8 cellular contexts compared by ENCODE assay signal in the genomic region with DNA sequence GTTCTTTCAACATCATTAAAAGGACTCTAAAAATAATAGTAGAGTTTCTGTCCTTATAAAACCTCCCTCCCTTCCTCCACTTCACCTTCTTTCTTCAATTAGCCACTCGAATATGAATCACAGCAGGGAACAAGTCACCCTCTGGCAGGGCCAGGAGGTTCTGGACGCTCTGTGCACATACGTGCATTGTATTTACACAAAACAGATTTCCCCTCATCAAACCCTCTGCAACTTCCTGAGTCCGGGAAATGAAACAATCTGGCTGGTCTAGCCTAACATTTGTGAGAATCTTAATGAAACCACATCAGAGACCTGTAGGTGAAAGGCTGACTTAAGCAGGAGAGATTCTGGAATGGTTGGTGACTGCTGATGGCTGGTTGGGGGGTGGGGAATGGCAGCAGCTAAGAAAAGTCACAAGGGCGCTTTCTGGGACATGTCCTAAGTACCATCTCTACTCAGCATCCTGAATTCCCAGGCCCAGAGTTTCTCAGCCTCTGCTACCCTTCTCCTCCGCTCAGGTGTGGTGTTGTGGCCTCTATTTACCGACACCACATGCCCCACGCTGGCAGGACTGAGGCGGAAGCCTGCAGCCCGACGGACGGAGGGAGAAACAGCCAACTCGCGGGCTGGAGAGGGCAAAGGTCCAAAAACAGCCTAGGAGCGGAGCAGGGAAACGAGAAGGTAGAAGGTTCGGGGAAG. TPM values are rescaled to one million over a fixed set of nuclear protein-coding genes. Genes with fewer than 3 reads are reported as not detected.
A peak's percentile ranks its signal among the peaks of the same experiment; 100 is the strongest.
DNase-seq lines count a peak whose midpoint lies in the region; ATAC-seq and TF ChIP-seq lines count a peak whose summit lies in the region.

No MANE protein-coding gene starts in this region.

- H3K27me3 ChIP-seq in BE2C (no peaks in the 10 kb centered on the region), HUES48 (ENCODE audit: control insufficient read depth, insufficient read depth, low read length) (no peaks in the 10 kb centered on the region), skeletal muscle satellite cell (ENCODE audit: control insufficient read depth, insufficient read depth, low read length) (peaks cover 14% of the 10 kb centered on the region)

- TF ChIP-seq CTCF in BE2C (IDR thresholded peaks at IDR 0.05; ENCODE audit: low read depth, low read length), result no peak

- H3K4me3 Mint-ChIP-seq in activated naive CD8-positive, alpha-beta T cell treated with anti-CD3 and anti-CD28 coated beads, Interleukin-2, amount 10 ng/mL, durations not matched to agents 7 days and 5 days, result peak overlapping the region; percentile 86

- peaks cover 13% of the 10 kb centered on the region for H3K4me1 Mint-ChIP-seq in activated naive CD8-positive, alpha-beta T cell treated with anti-CD3 and anti-CD28 coated beads, Interleukin-2, amount 10 ng/mL, durations not matched to agents 7 days and 5 days

- H3K27me3 Mint-ChIP-seq in activated naive CD8-positive, alpha-beta T cell treated with anti-CD3 and anti-CD28 coated beads, Interleukin-2, amount 10 ng/mL, durations not matched to agents 7 days and 5 days, result peaks cover 1% of the 10 kb centered on the region

- H3K9me3 ChIP-seq in BE2C (no peaks in the 10 kb centered on the region), HUES48 (ENCODE audit: control insufficient read depth, insufficient read depth, low read length) (no peaks in the 10 kb centered on the region), iPS-18c (ENCODE audit: control insufficient read depth, insufficient read depth, low read length) (peaks cover 17% of the 10 kb centered on the region), skeletal muscle satellite cell (replicated peaks; ENCODE audit: low read length) (no peaks in the 10 kb centered on the region)

- ATAC-seq in activated naive CD8-positive, alpha-beta T cell treated with anti-CD3 and anti-CD28 coated beads, Interleukin-2, amount 10 ng/mL, durations not matched to agents 7 days and 5 days (ENCODE audit: low read depth), result no peak
- ATAC-seq in GM21526 (IDR thresholded peaks at IDR 0.05; ENCODE audit: low FRiP score, unreplicated experiment) (no peak), HG03045 (IDR thresholded peaks at IDR 0.05; ENCODE audit: unreplicated experiment) (no peak)

- POLR2A ChIA-PET in activated naive CD8-positive, alpha-beta T cell treated with anti-CD3 and anti-CD28 coated beads, Interleukin-2, amount 10 ng/mL, durations not matched to agents 7 days and 5 days (lab: Charles Lee), result no interaction called here

- no peaks in the 10 kb centered on the region for H3K9me3 Mint-ChIP-seq in activated naive CD8-positive, alpha-beta T cell treated with anti-CD3 and anti-CD28 coated beads, Interleukin-2, amount 10 ng/mL, durations not matched to agents 7 days and 5 days

- no peak for DNase-seq in BE2C
- DNase-seq in activated naive CD8-positive, alpha-beta T cell treated with anti-CD3 and anti-CD28 coated beads, Interleukin-2, amount 10 ng/mL, durations not matched to agents 7 days and 5 days, result no peak
- no peak for DNase-seq in NCI-H510A (lab: John Stamatoyannopoulos, UW)

- H3K27ac Mint-ChIP-seq in activated naive CD8-positive, alpha-beta T cell treated with anti-CD3 and anti-CD28 coated beads, Interleukin-2, amount 10 ng/mL, durations not matched to agents 7 days and 5 days, result peak overlapping the region; percentile 75

- H3K36me3 ChIP-seq in BE2C (no peaks in the 10 kb centered on the region), HUES48 (ENCODE audit: control insufficient read depth, insufficient read depth, low read length) (peaks cover 27% of the 10 kb centered on the region), skeletal muscle satellite cell (ENCODE audit: insufficient read depth, low read length) (peaks cover 3% of the 10 kb centered on the region)

- peak overlapping the region; percentile 89 for H3K4me2 ChIP-seq in skeletal muscle satellite cell (ENCODE audit: low read length)

- H3K27ac ChIP-seq in HUES48 (ENCODE audit: low read depth, low read length), result peak overlapping the region; percentile 64

- H3K4me3 ChIP-seq in BE2C (ENCODE audit: low read depth, low read length) (peak overlapping the region; percentile 71), HUES48 (ENCODE audit: low read depth, low read length) (peak overlapping the region; percentile 83), iPS-18c (ENCODE audit: insufficient read depth, low read depth, low read length) (peak overlapping the region; percentile 63), skeletal muscle satellite cell (ENCODE audit: low read length) (peak overlapping the region; percentile 88)

- H3K36me3 Mint-ChIP-seq in activated naive CD8-positive, alpha-beta T cell treated with anti-CD3 and anti-CD28 coated beads, Interleukin-2, amount 10 ng/mL, durations not matched to agents 7 days and 5 days, result no peaks in the 10 kb centered on the region

- no peaks in the 10 kb centered on the region for H3K4me1 ChIP-seq in BE2C
- peaks cover 12% of the 10 kb centered on the region for H3K4me1 ChIP-seq in HUES48 (ENCODE audit: control insufficient read depth, insufficient read depth, low read length)
- peaks cover 4% of the 10 kb centered on the region for H3K4me1 ChIP-seq in skeletal muscle satellite cell (ENCODE audit: control insufficient read depth, insufficient read depth, low read length)

- H3K9ac ChIP-seq in HUES48 (ENCODE audit: low read depth, low read length) (peak overlapping the region; percentile 58), skeletal muscle satellite cell (ENCODE audit: low read depth, low read length) (peak overlapping the region; percentile 82)

RNA-seq across cellular contexts. Expression of a gene that starts 1.0 kb away (rescaled TPM):
- 16.7 TPM for polyA plus RNA-seq in BE2C (2012; ENCODE audit: insufficient read depth, insufficient read length, low read depth)
- 1 to 10 TPM; 5.7 to 6.7 TPM for total RNA-seq in activated naive CD8-positive, alpha-beta T cell treated with anti-CD3 and anti-CD28 coated beads, Interleukin-2, amount 10 ng/mL, durations not matched to agents 7 days and 5 days
- total RNA-seq in skeletal muscle satellite cell (2012; rRNA removed), result 24.3 and 33.6 TPM in 2 replicates
